ENCODE assay signal across 18 cellular contexts in genomic region chr6:40654828-40655227, GRCh38.
"Had no signal": no experiment of that assay in that cellular context is flagged by ENCODE, and none has a peak within 500 bp of the region (broad histone marks: within the 10 kb centered on the region; RNA-seq: fewer than 3 reads in every experiment).

No MANE protein-coding gene starts in this region.

- DNase-seq: naive thymus-derived CD4-positive, alpha-beta T cell; natural killer cell; occipital lobe; ovary; posterior cingulate gyrus; psoas muscle; right cardiac atrium; stimulated activated CD4-positive, alpha-beta T cell treated with anti-CD3 and anti-CD28 coated beads, Interleukin-15, amount 100 ng/mL, for 24 hours; stimulated activated CD4-positive, alpha-beta T cell treated with anti-CD3 and anti-CD28 coated beads, Interleukin-2, amount 100 ng/mL, for 24 hours; stimulated activated CD4-positive, alpha-beta T cell treated with anti-CD3 and anti-CD28 coated beads, Interleukin-2, amount 100 ng/mL, for 48 hours; stimulated activated CD4-positive, alpha-beta T cell treated with anti-CD3 and anti-CD28 coated beads, Interleukin-4, amount 100 ng/mL, for 24 hours; stimulated activated naive B cell treated with anti-CD40 and anti-IgM and Interleukin-4, amounts not matched to agents 10 μg/mL and 1 μg/mL and 100 μg/mL, for 72 hours; stimulated activated naive CD4-positive, alpha-beta T cell treated with Interleukin-2 at 50 U/mL for 16 hours; stomach; thyroid gland; trophoblast cell; upper lobe of left lung; uterus had no signal
